21 cellular contexts compared by ENCODE assay signal in the genomic region with DNA sequence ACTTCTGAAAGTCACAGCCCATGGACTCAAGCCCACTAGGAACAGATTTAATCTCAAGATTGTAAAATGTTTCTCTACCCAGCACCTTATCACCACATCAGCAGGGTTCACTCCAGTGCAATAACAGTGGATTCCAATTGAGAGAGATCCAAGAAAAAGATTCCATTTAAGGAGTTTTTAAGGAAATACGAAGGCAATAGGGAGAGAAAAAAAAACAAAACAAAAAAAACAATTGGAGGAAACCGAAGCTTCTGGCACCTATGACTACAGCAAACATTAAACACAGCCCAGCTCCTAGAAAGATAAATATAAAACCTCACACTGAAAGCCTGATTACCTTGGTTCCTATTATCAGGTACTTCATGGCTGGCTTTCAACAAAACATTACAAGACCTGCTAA.
DNase-seq lines count a peak whose midpoint lies in the region; ATAC-seq and TF ChIP-seq lines count a peak whose summit lies in the region.
"Had no signal": no experiment of that assay in that cellular context is flagged by ENCODE, and none has a peak within 500 bp of the region (broad histone marks: within the 10 kb centered on the region; RNA-seq: fewer than 3 reads in every experiment).

No MANE protein-coding gene starts in this region.

- peaks cover 15% of the 10 kb centered on the region for H3K36me3 Mint-ChIP-seq in osteocyte (ENCODE audit: unreplicated experiment)
- H3K36me3 Mint-ChIP-seq: activated naive CD8-positive, alpha-beta T cell treated with anti-CD3 and anti-CD28 coated beads, Interleukin-2, amount 10 ng/mL, durations not matched to agents 7 days and 5 days had no signal

- no peaks in the 10 kb centered on the region for H3K27me3 Mint-ChIP-seq in osteocyte (ENCODE audit: unreplicated experiment)
- H3K27me3 Mint-ChIP-seq: activated B cell treated with CpG ODN at 0.5 μM for 24 hours had no signal

- H3K4me3 ChIP-seq in choroid plexus epithelial cell (ENCODE audit: low read depth, low read length) = no peak overlapping the region
- H3K4me3 ChIP-seq: mucosa of descending colon, upper lobe of left lung had no signal

- peak; percentile 58 for DNase-seq in DMS53 (lab: John Stamatoyannopoulos, UW)
- DNase-seq in NCI-H2029 treated with DMSO at 0.1 percent for 48 hours (lab: John Stamatoyannopoulos, UW) = peak; percentile 83
- peak; percentile 29 for DNase-seq in choroid plexus epithelial cell (ENCODE audit: low read depth)
- DNase-seq in osteocyte (ENCODE audit: extremely low spot score, unreplicated experiment) = peak; percentile 6
- DNase-seq in activated naive CD4-positive, alpha-beta T cell treated with Interleukin-2 at 50 U/mL for 16 hours = no peak
- no peak for DNase-seq in activated naive CD4-positive, alpha-beta T cell treated with anti-CD3 and anti-CD28 coated beads, Interleukin-2, amount 50 U/mL, for 16 hours
- DNase-seq: activated B cell treated with CpG ODN at 0.5 μM for 24 hours; activated CD8-positive, alpha-beta T cell treated with anti-CD3 and anti-CD28 coated beads, Interleukin-2, amount 10 ng/mL, durations not matched to agents 7 days and 5 days; activated naive CD8-positive, alpha-beta T cell treated with anti-CD3 and anti-CD28 coated beads, Interleukin-2, amount 10 ng/mL, durations not matched to agents 7 days and 5 days; activated T-cell treated with anti-CD3 and anti-CD28 coated beads, Interleukin-2, amount 50 U/mL, for 48 hours; caudate nucleus; CD4-positive, alpha-beta memory T cell; foreskin melanocyte; Karpas-422; mucosa of descending colon; NCI-H524; SIG-M5; stimulated activated naive CD4-positive, alpha-beta T cell treated with Interleukin-2 at 50 U/mL for 16 hours; T-helper 2 cell; upper lobe of left lung had no signal

- ATAC-seq in HG03378 (IDR thresholded peaks at IDR 0.05; ENCODE audit: unreplicated experiment) = no peak
- ATAC-seq: activated CD8-positive, alpha-beta T cell treated with anti-CD3 and anti-CD28 coated beads, Interleukin-2, amount 10 ng/mL, durations not matched to agents 7 days and 5 days; mucosa of descending colon had no signal

- no peak for TF ChIP-seq CTCF in choroid plexus epithelial cell (conservative IDR thresholded peaks at IDR 0.05; ENCODE audit: low read depth, low read length)
- no peak for TF ChIP-seq CTCF in osteocyte (IDR thresholded peaks at IDR 0.05)

- H3K4me1 Mint-ChIP-seq in osteocyte (ENCODE audit: unreplicated experiment) = peaks cover 14% of the 10 kb centered on the region
- H3K4me1 Mint-ChIP-seq: CD4-positive, alpha-beta memory T cell had no signal

- no peak overlapping the region for H3K4me3 Mint-ChIP-seq in osteocyte (ENCODE audit: unreplicated experiment)
- H3K4me3 Mint-ChIP-seq: activated B cell treated with CpG ODN at 0.5 μM for 24 hours; activated CD8-positive, alpha-beta T cell treated with anti-CD3 and anti-CD28 coated beads, Interleukin-2, amount 10 ng/mL, durations not matched to agents 7 days and 5 days; activated naive CD8-positive, alpha-beta T cell treated with anti-CD3 and anti-CD28 coated beads, Interleukin-2, amount 10 ng/mL, durations not matched to agents 7 days and 5 days; CD4-positive, alpha-beta memory T cell had no signal

- H3K9me3 Mint-ChIP-seq in osteocyte (ENCODE audit: unreplicated experiment) = peaks cover 19% of the 10 kb centered on the region

- H3K27ac Mint-ChIP-seq in osteocyte (ENCODE audit: unreplicated experiment) = no peak overlapping the region
- H3K27ac Mint-ChIP-seq: activated B cell treated with CpG ODN at 0.5 μM for 24 hours; activated CD8-positive, alpha-beta T cell treated with anti-CD3 and anti-CD28 coated beads, Interleukin-2, amount 10 ng/mL, durations not matched to agents 7 days and 5 days; activated naive CD8-positive, alpha-beta T cell treated with anti-CD3 and anti-CD28 coated beads, Interleukin-2, amount 10 ng/mL, durations not matched to agents 7 days and 5 days; CD4-positive, alpha-beta memory T cell had no signal

Comparison
In these comparisons a context has a peak if more than half of its experiments do, and no peak if none do; other contexts are left out.
1. DNase-seq: peak in DMS53 (single experiment), NCI-H2029 treated with DMSO at 0.1 percent for 48 hours (single experiment), choroid plexus epithelial cell (single experiment) and osteocyte (single experiment); none in activated naive CD4-positive, alpha-beta T cell treated with Interleukin-2 at 50 U/mL for 16 hours (single experiment) and activated naive CD4-positive, alpha-beta T cell treated with anti-CD3 and anti-CD28 coated beads, Interleukin-2, amount 50 U/mL, for 16 hours (single experiment).